7 cellular contexts compared by ENCODE assay signal in the genomic region with DNA sequence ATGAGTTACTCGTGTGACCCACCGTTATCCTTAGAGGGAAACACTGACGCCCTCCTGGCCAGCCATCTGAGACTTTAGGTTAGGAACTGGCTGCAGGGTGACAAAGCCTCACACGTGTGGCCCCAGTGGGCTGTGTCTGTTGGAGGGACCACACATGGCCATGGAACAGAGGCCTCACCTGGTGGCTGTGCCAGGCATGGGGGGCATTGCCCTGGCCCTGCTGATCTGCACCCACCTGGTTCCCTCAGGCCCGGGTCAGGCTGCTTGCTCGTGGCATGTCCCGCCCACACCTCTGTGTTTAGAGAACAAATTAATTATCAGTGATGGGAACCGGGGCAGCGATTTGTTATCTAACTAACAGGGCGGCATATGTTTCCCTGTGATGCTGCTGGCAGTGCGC.
"Had no signal": no experiment of that assay in that cellular context is flagged by ENCODE, and none has a peak within 500 bp of the region (broad histone marks: within the 10 kb centered on the region; RNA-seq: fewer than 3 reads in every experiment).

No MANE protein-coding gene starts in this region.

- H2AFZ ChIP-seq: GM23338 had no signal

- DNase-seq: H7, HFFc6 had no signal

- H3K4me2 ChIP-seq: GM23338 had no signal

- H3K27ac ChIP-seq: HL-60 had no signal

- H3K36me3 ChIP-seq: HAP-1 had no signal

- H3K9me3 ChIP-seq: HAP-1 had no signal

- ATAC-seq: GM23338, HCT116, HepG2 had no signal

- H3K4me3 ChIP-seq: GM23338, HAP-1 had no signal

- H3K4me1 ChIP-seq: HAP-1 had no signal
